8 cellular contexts compared by ENCODE assay signal in the genomic region with DNA sequence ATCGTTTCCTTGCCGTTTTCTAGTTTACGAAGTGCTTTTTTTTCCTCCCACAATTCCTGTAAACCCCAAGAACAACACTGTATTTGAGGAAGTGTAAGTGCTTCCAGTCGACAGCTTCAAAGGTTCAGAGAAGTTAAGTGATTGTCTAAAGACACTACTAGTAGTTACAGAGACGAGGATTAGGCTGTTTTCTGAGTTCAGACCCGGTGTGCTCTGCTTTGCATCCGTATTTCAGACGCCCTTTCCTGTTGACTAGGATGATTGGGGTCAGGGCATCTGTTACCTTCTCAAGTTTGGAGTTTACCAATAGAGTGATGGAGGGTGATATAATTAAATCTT. TPM values are rescaled to one million over a fixed set of nuclear protein-coding genes. Genes with fewer than 3 reads are reported as not detected.
A peak's percentile ranks its signal among the peaks of the same experiment; 100 is the strongest.
DNase-seq lines count a peak whose midpoint lies in the region; ATAC-seq, FAIRE-seq and TF ChIP-seq lines count a peak whose summit lies in the region.

No MANE protein-coding gene starts in this region.

- CTCF ChIA-PET in GM12878 (lab: Yijun Ruan, JAX): interaction anchor here (0.6 to 1.3 kb wide), 7 partner anchors 10 to 312 kb away, joined by 3 to 6 read pairs (median 3); no protein-coding TSS in a partner anchor

- no peak for TF ChIP-seq EP300 in GM12878 (IDR thresholded peaks at IDR 0.05; ENCODE audit: borderline replicate concordance in 1 of 2, control insufficient read depth in 1 of 2, low read depth in 2 of 2, low read length in 2 of 2)

- no peak overlapping the region for H4K8ac ChIP-seq in mesendoderm (ENCODE audit: low read depth, low read length)

- no peak for TF ChIP-seq CTCF in left ventricle myocardium inferior (IDR thresholded peaks at IDR 0.05; ENCODE audit: borderline replicate concordance)
- no peak for TF ChIP-seq CTCF in GM12878 (IDR thresholded peaks at IDR 0.05 in 2 of 3, conservative IDR thresholded peaks at IDR 0.05 in 1 of 3; ENCODE audit: control insufficient read depth in 2 of 3, extremely low read depth in 1 of 3, insufficient read depth in 1 of 3, low read depth in 3 of 3, low read length in 3 of 3)

- H3K4ac ChIP-seq in mesendoderm (ENCODE audit: low read depth, low read length): no peak overlapping the region

- no peaks in the 10 kb centered on the region for H4K20me1 ChIP-seq in GM12878 (ENCODE audit: control insufficient read depth, insufficient read depth)

- peak; percentile 40 for ATAC-seq in GM12878
- no peak for ATAC-seq in aorta (ENCODE audit: low FRiP score)
- no peak for ATAC-seq in GM18868 (IDR thresholded peaks at IDR 0.05; ENCODE audit: unreplicated experiment)

- TSS peak; percentile 91 for BruUV-seq in GM12878 (replicated peaks; lab: Mats Ljungman, UMichigan)

- peaks cover 12% of the 10 kb centered on the region for H3K79me1 ChIP-seq in mesendoderm (ENCODE audit: low read length)

- H3K27ac ChIP-seq in left ventricle myocardium inferior (replicated peaks): peak overlapping the region; percentile 92
- H3K27ac ChIP-seq in GM12878 (ENCODE audit: control insufficient read depth, insufficient read depth): peak overlapping the region; percentile 71
- H3K27ac ChIP-seq in mesendoderm (ENCODE audit: low read depth, low read length): no peak overlapping the region
- H3K27ac ChIP-seq in aorta (ENCODE audit: low read depth in 1 of 2, low read length in 2 of 2): no peak overlapping the region

- no peaks in the 10 kb centered on the region for H3K9me3 ChIP-seq in left ventricle myocardium inferior (replicated peaks)
- H3K9me3 ChIP-seq in GM12878 (replicated peaks; ENCODE audit: control insufficient read depth, insufficient read depth, low read length): no peaks in the 10 kb centered on the region
- no peaks in the 10 kb centered on the region for H3K9me3 ChIP-seq in aorta (ENCODE audit: control insufficient read depth, low read length)

- no peak for DNase-seq in left ventricle myocardium inferior
- no peak for DNase-seq in cardiac septum (ENCODE audit: low spot score)
- DNase-seq in GM12878 (ENCODE audit: low read depth, low spot score): no peak
- DNase-seq in mesendoderm: no peak
- DNase-seq in aorta: no peak
- DNase-seq in GDM1 (lab: John Stamatoyannopoulos, UW): no peak
- no peak for DNase-seq in globus pallidus (ENCODE audit: low spot score)

- no peak overlapping the region for H2BK120ac ChIP-seq in mesendoderm (ENCODE audit: low read depth, low read length)

- no peak for TF ChIP-seq RAD21 in GM12878 (IDR thresholded peaks at IDR 0.05; ENCODE audit: insufficient read depth, low read depth, low read length)

- RAD21 ChIA-PET in GM12878 (lab: Charles Lee; ENCODE audit: unreplicated experiment): interaction anchor here (1.0 kb wide), 2 partner anchors 9 to 143 kb away, joined by 3 to 5 read pairs; no protein-coding TSS in a partner anchor

- no peak overlapping the region for H4K5ac ChIP-seq in mesendoderm (ENCODE audit: low read length)

- FAIRE-seq in GM12878 (lab: Jason Lieb, UNC): no peak

- H3K23ac ChIP-seq in mesendoderm (ENCODE audit: low read length): no peak overlapping the region

- no peak overlapping the region for H2BK5ac ChIP-seq in mesendoderm (ENCODE audit: low read length)

- H3K9ac ChIP-seq in GM12878 (ENCODE audit: control insufficient read depth, insufficient read depth, low read length) (peak overlapping the region; percentile 93), mesendoderm (ENCODE audit: low read length) (peak overlapping the region; percentile 89)

- peaks cover 23% of the 10 kb centered on the region for H3K4me1 ChIP-seq in left ventricle myocardium inferior
- peaks cover 6% of the 10 kb centered on the region; the same call in 1 of the 2 replicates for H3K4me1 ChIP-seq in GM12878 (ENCODE audit: control insufficient read depth, insufficient read depth, low read length)
- no peaks in the 10 kb centered on the region for H3K4me1 ChIP-seq in mesendoderm (ENCODE audit: control insufficient read depth, low read depth, low read length)
- no peaks in the 10 kb centered on the region for H3K4me1 ChIP-seq in aorta (ENCODE audit: control insufficient read depth in 1 of 2, insufficient read depth in 2 of 2, low read length in 2 of 2)

- H3K79me2 ChIP-seq in GM12878 (ENCODE audit: control insufficient read depth, insufficient read depth, low read length) (peaks cover 18% of the 10 kb centered on the region), mesendoderm (ENCODE audit: control insufficient read depth, insufficient read depth, low read length) (peaks cover 14% of the 10 kb centered on the region)

- H3K4me3 ChIP-seq in left ventricle myocardium inferior: peak overlapping the region; percentile 83
- peak overlapping the region; percentile 91 for H3K4me3 ChIP-seq in GM12878
- H3K4me3 ChIP-seq in mesendoderm (ENCODE audit: low read length): peak overlapping the region; percentile 94
- H3K4me3 ChIP-seq in aorta (ENCODE audit: low read length in 2 of 2): peak overlapping the region; percentile 46 to 76

- H2AFZ ChIP-seq in GM12878 (ENCODE audit: control insufficient read depth, low read depth, low read length): peak overlapping the region; percentile 61

- H2AK5ac ChIP-seq in mesendoderm (ENCODE audit: low read length): no peak overlapping the region

- intact Hi-C loops in left ventricle myocardium inferior (cut with micrococcal nuclease) (no loop called here), cardiac septum (cut with DNase I) (no loop called here), GM12878 (cut with micrococcal nuclease; ENCODE audit: unreplicated experiment) (no loop called here), aorta (cut with DNase I) (loop anchor here in 1 of 2 donors (10.0 kb wide), 1 partner anchor 333 kb away; a partner anchor contains a TSS)

- SMC1A ChIA-PET in GM12878 (lab: Charles Lee; ENCODE audit: uncharacterized antibody, unreplicated experiment): interaction anchor here (0.7 to 3.1 kb wide), 3 partner anchors 9 to 142 kb away, joined by 3 to 14 read pairs (median 8); no protein-coding TSS in a partner anchor

- H3K27me3 ChIP-seq in left ventricle myocardium inferior (ENCODE audit: low read depth) (no peaks in the 10 kb centered on the region), GM12878 (replicated peaks in 1 of 2; ENCODE audit: control insufficient read depth in 2 of 2, insufficient read depth in 2 of 2, low read length in 1 of 2) (no peaks in the 10 kb centered on the region), mesendoderm (ENCODE audit: insufficient read depth, low read length, poor library complexity) (no peaks in the 10 kb centered on the region), aorta (ENCODE audit: control insufficient read depth in 1 of 2, insufficient read depth in 2 of 2, low read length in 1 of 2) (no peaks in the 10 kb centered on the region)

- H3K18ac ChIP-seq in mesendoderm (ENCODE audit: low read length): no peak overlapping the region

- POLR2A ChIA-PET in GM12878 (lab: Charles Lee): interaction anchor here (1.1 to 1.3 kb wide), 2 partner anchors 9 to 18 kb away, joined by 3 to 7 read pairs; a partner anchor contains a TSS

- in situ Hi-C loops in GM12878 (cut with MboI): no loop called here

- no peak overlapping the region for H2BK15ac ChIP-seq in mesendoderm (replicated peaks; ENCODE audit: low read depth)

- under 1% methylated on average over 8 of the region's 8 CpGs for WGBS in GM12878 (ENCODE audit: insufficient coverage, insufficient replicate concordance, low lambda C conversion rate, missing lambda C conversion rate)
- WGBS in mesendoderm (ENCODE audit: extremely low coverage, insufficient coverage, low lambda C conversion rate): no CpG with 5 or more reads among the region's 8 CpGs
- WGBS in aorta, 2 donors: 0 to 1% methylated on average over 8 of the region's 8 CpGs

- TF ChIP-seq POLR2A in GM12878 (IDR thresholded peaks at IDR 0.05; ENCODE audit: low read depth, low read length): no peak

- peak overlapping the region; percentile 89 for H3K56ac ChIP-seq in mesendoderm (ENCODE audit: low read length)

- H3K4me2 ChIP-seq in GM12878 (ENCODE audit: control insufficient read depth, insufficient read depth): peak overlapping the region; percentile 68
- peak overlapping the region; percentile 99 for H3K4me2 ChIP-seq in mesendoderm (ENCODE audit: low read length)

- H3K36me3 ChIP-seq in left ventricle myocardium inferior: peaks cover 39% of the 10 kb centered on the region
- H3K36me3 ChIP-seq in GM12878 (ENCODE audit: control insufficient read depth in 2 of 2, insufficient read depth in 2 of 2, low read length in 1 of 2): peaks cover 9 to 10% of the 10 kb centered on the region in 2 experiments; a peak in 3 of 4 replicates
- H3K36me3 ChIP-seq in mesendoderm (ENCODE audit: control insufficient read depth, insufficient read depth, low read length): peaks cover 2% of the 10 kb centered on the region
- peaks cover 0 to 4% of the 10 kb centered on the region in 2 donors for H3K36me3 ChIP-seq in aorta (ENCODE audit: control insufficient read depth in 1 of 2, insufficient read depth in 2 of 2, low read length in 1 of 2)

RNA-seq across cellular contexts. Expression of a gene that starts 0.4 kb away (rescaled TPM):
- total RNA-seq in left ventricle myocardium inferior (6.0 TPM), cardiac septum (5.8 TPM), GM12878 (2014; rRNA removed) (21.3 and 22.0 TPM in 2 replicates), GM12878 (2014; rRNA removed; fragmentation: Illumina TruSeq; extraction: Trizol) (23.9 and 24.0 TPM in 2 replicates), GM12878 (2021) (19.9 and 20.0 TPM in 2 replicates), aorta (10 to 100 TPM; 10.0 to 10.6 TPM)
- total RNA-seq in GM12878 (2013; cell fraction: nucleolus; rRNA removed): 8.6 and 8.8 TPM in 2 replicates
- polyA plus RNA-seq in GM12878 (2011; ENCODE audit: low read depth): 11.6 TPM
- polyA plus RNA-seq in GM12878 (2011; rRNA removed) (29.1 and 31.7 TPM in 2 replicates), GM12878 (2014; fragmentation: Illumina TruSeq; extraction: Trizol) (23.9 and 30.0 TPM in 2 replicates), GM12878 (2014; fragmentation: Nextera tagmentation; extraction: Ambion mirVana) (10 to 100 TPM; 33.6 to 45.7 TPM), GM12878 (2014; rRNA removed) (20.7 and 21.2 TPM in 2 replicates), GM12878 (2016; fragmentation: Nextera tagmentation; extraction: Ambion mirVana) (10 to 100 TPM; 31.6 to 36.3 TPM), aorta (10 to 100 TPM in 1 of 2 donors, 1 to 10 TPM in 1; 6.7 to 10.8 TPM)
- 34.3 and 38.5 TPM in 2 replicates for polyA plus RNA-seq in GM12878 (2011; cell fraction: cytosol; rRNA removed)
- polyA plus RNA-seq in GM12878 (2011; cell fraction: nucleus; rRNA removed): 21.4 and 28.7 TPM in 2 replicates
- polyA plus RNA-seq in GM12878 (2012): 15.0 and 16.3 TPM in 2 replicates
- 31.1 and 41.7 TPM in 2 replicates for polyA minus RNA-seq in GM12878 (2011; rRNA and poly(A)+ RNA removed)
- 7.4 and 8.5 TPM in 2 replicates for polyA minus RNA-seq in GM12878 (2011; cell fraction: cytosol; rRNA and poly(A)+ RNA removed)
- 7.6 and 10.2 TPM in 2 replicates for polyA minus RNA-seq in GM12878 (2011; cell fraction: nucleus; rRNA and poly(A)+ RNA removed)
- polyA plus RNA-seq in mesendoderm (2013, experiment 1 of 2): 17.4 TPM
- 16.2 TPM for polyA plus RNA-seq in mesendoderm (2013, experiment 2 of 2)

RNA-seq across cellular contexts. Expression of a gene that starts 8.3 kb away (rescaled TPM):
- 0.55 TPM for total RNA-seq in left ventricle myocardium inferior
- 0.59 TPM for total RNA-seq in cardiac septum
- total RNA-seq in GM12878 (2013; cell fraction: nucleolus; rRNA removed): 1.2 and 1.8 TPM in 2 replicates
- total RNA-seq in GM12878 (2014; rRNA removed): 0.05 TPM in 1 of 2 replicates, not detected in the other
- 0.09 TPM in 1 of 2 replicates, not detected in the other for total RNA-seq in GM12878 (2014; rRNA removed; fragmentation: Illumina TruSeq; extraction: Trizol)
- total RNA-seq in GM12878 (2021): 0.13 TPM in 1 of 2 replicates, not detected in the other
- polyA plus RNA-seq in GM12878 (2011; ENCODE audit: low read depth): 0.50 TPM
- polyA plus RNA-seq in GM12878 (2011; rRNA removed): 0.26 and 0.39 TPM in 2 replicates
- polyA plus RNA-seq in GM12878 (2011; cell fraction: cytosol; rRNA removed): 0.24 and 0.30 TPM in 2 replicates
- polyA plus RNA-seq in GM12878 (2011; cell fraction: nucleus; rRNA removed): 0.44 and 0.85 TPM in 2 replicates
- 0.58 and 1.1 TPM in 2 replicates for polyA plus RNA-seq in GM12878 (2012)
- polyA plus RNA-seq in GM12878 (2014; fragmentation: Illumina TruSeq; extraction: Trizol): not detected in 2 replicates
- polyA plus RNA-seq in GM12878 (2014; fragmentation: Nextera tagmentation; extraction: Ambion mirVana): not detected
- polyA plus RNA-seq in GM12878 (2014; rRNA removed): 0.50 TPM in 1 of 2 replicates, not detected in the other
- polyA plus RNA-seq in GM12878 (2016; fragmentation: Nextera tagmentation; extraction: Ambion mirVana): under 1 TPM; 0.07 to 0.10 TPM
- 0.22 and 0.31 TPM in 2 replicates for polyA minus RNA-seq in GM12878 (2011; rRNA and poly(A)+ RNA removed)
- polyA minus RNA-seq in GM12878 (2011; cell fraction: cytosol; rRNA and poly(A)+ RNA removed): 0.27 TPM in 1 of 2 replicates, not detected in the other
- 0.48 TPM in 2 replicates for polyA minus RNA-seq in GM12878 (2011; cell fraction: nucleus; rRNA and poly(A)+ RNA removed)
- 0.01 TPM for polyA plus RNA-seq in mesendoderm (2013, experiment 1 of 2)
- not detected for polyA plus RNA-seq in mesendoderm (2013, experiment 2 of 2)
- total RNA-seq in aorta: 1 to 10 TPM in 1 of 2 donors, under 1 TPM in 1; 0.97 to 1.8 TPM
- 1 to 10 TPM; 3.0 to 6.2 TPM for polyA plus RNA-seq in aorta

RNA-seq across cellular contexts. Expression of a gene that starts 9.9 kb away (rescaled TPM):
- 45.8 TPM for total RNA-seq in left ventricle myocardium inferior
- total RNA-seq in cardiac septum: 43.4 TPM
- total RNA-seq in GM12878 (2013; cell fraction: nucleolus; rRNA removed): 52.8 and 56.0 TPM in 2 replicates
- total RNA-seq in GM12878 (2014; rRNA removed): 29.1 and 34.1 TPM in 2 replicates
- 34.3 and 36.8 TPM in 2 replicates for total RNA-seq in GM12878 (2014; rRNA removed; fragmentation: Illumina TruSeq; extraction: Trizol)
- total RNA-seq in GM12878 (2021): 59.9 and 61.3 TPM in 2 replicates
- polyA plus RNA-seq in GM12878 (2011; ENCODE audit: low read depth): 20.1 TPM
- polyA plus RNA-seq in GM12878 (2011; rRNA removed): 33.9 and 46.7 TPM in 2 replicates
- polyA plus RNA-seq in GM12878 (2011; cell fraction: cytosol; rRNA removed): 45.0 and 56.7 TPM in 2 replicates
- 41.0 and 48.9 TPM in 2 replicates for polyA plus RNA-seq in GM12878 (2011; cell fraction: nucleus; rRNA removed)
- polyA plus RNA-seq in GM12878 (2012): 27.1 and 33.2 TPM in 2 replicates
- 49.8 and 57.4 TPM in 2 replicates for polyA plus RNA-seq in GM12878 (2014; fragmentation: Illumina TruSeq; extraction: Trizol)
- 1 to 10 TPM; 3.9 to 7.3 TPM for polyA plus RNA-seq in GM12878 (2014; fragmentation: Nextera tagmentation; extraction: Ambion mirVana)
- polyA plus RNA-seq in GM12878 (2014; rRNA removed): 48.5 and 54.4 TPM in 2 replicates
- 10 to 100 TPM; 36.6 to 38.4 TPM for polyA plus RNA-seq in GM12878 (2016; fragmentation: Nextera tagmentation; extraction: Ambion mirVana)
- polyA minus RNA-seq in GM12878 (2011; rRNA and poly(A)+ RNA removed): 91.2 and 101 TPM in 2 replicates
- 24.2 and 31.4 TPM in 2 replicates for polyA minus RNA-seq in GM12878 (2011; cell fraction: cytosol; rRNA and poly(A)+ RNA removed)
- 27.9 and 33.0 TPM in 2 replicates for polyA minus RNA-seq in GM12878 (2011; cell fraction: nucleus; rRNA and poly(A)+ RNA removed)
- polyA plus RNA-seq in mesendoderm (2013, experiment 1 of 2): 44.7 TPM
- 42.1 TPM for polyA plus RNA-seq in mesendoderm (2013, experiment 2 of 2)
- 10 to 100 TPM; 47.9 to 51.0 TPM for total RNA-seq in aorta
- polyA plus RNA-seq in aorta: 10 to 100 TPM; 11.3 to 17.6 TPM

RNA-seq across cellular contexts. Expression of a gene that starts 54.0 kb away (rescaled TPM):
- total RNA-seq in left ventricle myocardium inferior (9.4 TPM), cardiac septum (9.9 TPM), GM12878 (2014; rRNA removed) (16.7 and 17.5 TPM in 2 replicates), GM12878 (2014; rRNA removed; fragmentation: Illumina TruSeq; extraction: Trizol) (13.7 and 13.9 TPM in 2 replicates), GM12878 (2021) (12.5 and 14.1 TPM in 2 replicates), aorta (10 to 100 TPM in 1 of 2 donors, 1 to 10 TPM in 1; 8.8 to 11.6 TPM)
- 8.6 and 11.4 TPM in 2 replicates for total RNA-seq in GM12878 (2013; cell fraction: nucleolus; rRNA removed)
- 9.1 TPM for polyA plus RNA-seq in GM12878 (2011; ENCODE audit: low read depth)
- polyA plus RNA-seq in GM12878 (2011; rRNA removed) (16.0 and 20.1 TPM in 2 replicates), GM12878 (2014; fragmentation: Illumina TruSeq; extraction: Trizol) (15.7 and 17.1 TPM in 2 replicates), GM12878 (2014; fragmentation: Nextera tagmentation; extraction: Ambion mirVana) (1 to 10 TPM; 4.9 to 9.8 TPM), GM12878 (2014; rRNA removed) (17.0 and 21.3 TPM in 2 replicates), GM12878 (2016; fragmentation: Nextera tagmentation; extraction: Ambion mirVana) (10 to 100 TPM; 25.6 to 28.2 TPM), aorta (10 to 100 TPM in 1 of 2 donors, 1 to 10 TPM in 1; 9.9 to 11.8 TPM)
- 23.2 and 41.1 TPM in 2 replicates for polyA plus RNA-seq in GM12878 (2011; cell fraction: cytosol; rRNA removed)
- polyA plus RNA-seq in GM12878 (2011; cell fraction: nucleus; rRNA removed): 19.8 and 21.8 TPM in 2 replicates
- 16.0 and 16.3 TPM in 2 replicates for polyA plus RNA-seq in GM12878 (2012)
- polyA minus RNA-seq in GM12878 (2011; rRNA and poly(A)+ RNA removed): 9.5 and 10.7 TPM in 2 replicates
- 2.9 and 6.4 TPM in 2 replicates for polyA minus RNA-seq in GM12878 (2011; cell fraction: cytosol; rRNA and poly(A)+ RNA removed)
- 5.9 and 10.7 TPM in 2 replicates for polyA minus RNA-seq in GM12878 (2011; cell fraction: nucleus; rRNA and poly(A)+ RNA removed)
- polyA plus RNA-seq in mesendoderm (2013, experiment 1 of 2): 28.2 TPM
- polyA plus RNA-seq in mesendoderm (2013, experiment 2 of 2): 29.3 TPM

RNA-seq across cellular contexts. Expression of a gene that starts 54.4 kb away (rescaled TPM):
- total RNA-seq in left ventricle myocardium inferior: 64.3 TPM
- 56.7 TPM for total RNA-seq in cardiac septum
- 95.8 and 105 TPM in 2 replicates for total RNA-seq in GM12878 (2013; cell fraction: nucleolus; rRNA removed)
- 84.2 and 90.4 TPM in 2 replicates for total RNA-seq in GM12878 (2014; rRNA removed)
- 73.1 and 74.9 TPM in 2 replicates for total RNA-seq in GM12878 (2014; rRNA removed; fragmentation: Illumina TruSeq; extraction: Trizol)
- total RNA-seq in GM12878 (2021): 59.3 and 64.3 TPM in 2 replicates
- polyA plus RNA-seq in GM12878 (2011; ENCODE audit: low read depth): 49.5 TPM
- polyA plus RNA-seq in GM12878 (2011; rRNA removed): 74.1 and 90.1 TPM in 2 replicates
- polyA plus RNA-seq in GM12878 (2011; cell fraction: cytosol; rRNA removed): 69.2 and 81.8 TPM in 2 replicates
- 122 and 147 TPM in 2 replicates for polyA plus RNA-seq in GM12878 (2011; cell fraction: nucleus; rRNA removed)
- polyA plus RNA-seq in GM12878 (2012): 49.0 and 50.6 TPM in 2 replicates
- 93.2 and 102 TPM in 2 replicates for polyA plus RNA-seq in GM12878 (2014; fragmentation: Illumina TruSeq; extraction: Trizol)
- 100 to 1,000 TPM; 107 to 128 TPM for polyA plus RNA-seq in GM12878 (2014; fragmentation: Nextera tagmentation; extraction: Ambion mirVana)
- 66.4 and 82.7 TPM in 2 replicates for polyA plus RNA-seq in GM12878 (2014; rRNA removed)
- polyA plus RNA-seq in GM12878 (2016; fragmentation: Nextera tagmentation; extraction: Ambion mirVana): 100 to 1,000 TPM; 124 to 134 TPM
- 109 and 113 TPM in 2 replicates for polyA minus RNA-seq in GM12878 (2011; rRNA and poly(A)+ RNA removed)
- 24.6 and 37.4 TPM in 2 replicates for polyA minus RNA-seq in GM12878 (2011; cell fraction: cytosol; rRNA and poly(A)+ RNA removed)
- 36.6 and 57.2 TPM in 2 replicates for polyA minus RNA-seq in GM12878 (2011; cell fraction: nucleus; rRNA and poly(A)+ RNA removed)
- polyA plus RNA-seq in mesendoderm (2013, experiment 1 of 2): 92.4 TPM
- 92.7 TPM for polyA plus RNA-seq in mesendoderm (2013, experiment 2 of 2)
- total RNA-seq in aorta: 10 to 100 TPM; 40.6 to 47.8 TPM
- polyA plus RNA-seq in aorta: 10 to 100 TPM; 44.1 to 50.8 TPM

Comparison
In these comparisons a context has a peak if more than half of its experiments do, and no peak if none do; other contexts are left out.
1. H3K27ac ChIP-seq: peak in left ventricle myocardium inferior (single experiment) and GM12878 (single experiment); none in mesendoderm (single experiment) and aorta (0 of 2).
2. Peak in every context shown above with its lines, with median percentiles within 50 percentile points of each other: H3K4me3 ChIP-seq.